ENCODE assay signal across 26 cellular contexts in genomic region chr7:111839261-111839660, GRCh38.
A peak's percentile ranks its signal among the peaks of the same experiment; 100 is the strongest.
DNase-seq lines count a peak whose midpoint lies in the region; ATAC-seq, FAIRE-seq and TF ChIP-seq lines count a peak whose summit lies in the region.
"Had no signal": no experiment of that assay in that cellular context is flagged by ENCODE, and none has a peak within 500 bp of the region (broad histone marks: within the 10 kb centered on the region; RNA-seq: fewer than 3 reads in every experiment).

No MANE protein-coding gene starts in this region.

- H3K9me3 Mint-ChIP-seq in CD14-positive monocyte: peaks cover 0 to 9% (median 6%) of the 10 kb centered on the region in 7 donors

- no peak overlapping the region for H3K27ac ChIP-seq in A549
- no peak overlapping the region for H3K27ac ChIP-seq in HEK293 (ENCODE audit: extremely low read depth, low read depth, low read length)
- H3K27ac ChIP-seq in GM12878 (ENCODE audit: control insufficient read depth, insufficient read depth): no peak overlapping the region
- H3K27ac ChIP-seq: BLaER1 treated with 17β-estradiol and CSF1 and Interleukin-3, amounts not matched to agents 10 nM and 100 nM; C4-2B had no signal

- H3K36me3 Mint-ChIP-seq in CD14-positive monocyte: no peaks in the 10 kb centered on the region
- H3K36me3 Mint-ChIP-seq: CD4-positive, alpha-beta memory T cell; CD4-positive, CD25-positive, alpha-beta regulatory T cell; CD8-positive, alpha-beta memory T cell had no signal

- no peak for TF ChIP-seq RAD21 in A549 (conservative IDR thresholded peaks at IDR 0.05 in 1 of 2, IDR thresholded peaks at IDR 0.05 in 1 of 2)
- TF ChIP-seq RAD21 in GM12878 (IDR thresholded peaks at IDR 0.05; ENCODE audit: insufficient read depth, low read depth, low read length): no peak

- DNase-seq in A549 (ENCODE audit: low read depth in 1 of 2, low spot score in 1 of 2): no peak
- DNase-seq in GM12878 (ENCODE audit: low read depth, low spot score): no peak
- no peak for DNase-seq in islet precursor cell
- no peak for DNase-seq in CD14-positive monocyte (ENCODE audit: low spot score)
- DNase-seq in ureter (ENCODE audit: low spot score): no peak
- DNase-seq: 8988T; AML-193; CD4-positive, alpha-beta memory T cell; CD4-positive, CD25-positive, alpha-beta regulatory T cell; CD8-positive, alpha-beta memory T cell; COR-L47; DMS 273 treated with DMSO at 0.1 percent for 48 hours; DMS153; DMS53; DMS79; DND-41; EL; GDM1 had no signal

- TF ChIP-seq POLR2A in A549 (IDR thresholded peaks at IDR 0.05; ENCODE audit: low read length): no peak
- TF ChIP-seq POLR2A in GM12878 (IDR thresholded peaks at IDR 0.05; ENCODE audit: low read depth, low read length): no peak

- H3K4me1 ChIP-seq in A549 (0 out of 3 replicates have a peak, but pooled peaks cover 3% of the 10 kb centered on the region), HEK293 (ENCODE audit: control insufficient read depth, insufficient read depth, low read length) (no peaks in the 10 kb centered on the region), GM12878 (ENCODE audit: control insufficient read depth, insufficient read depth, low read length) (no peaks in the 10 kb centered on the region)

- in situ Hi-C loops in GM12878 (cut with MboI): no loop called here

- H3K27me3 Mint-ChIP-seq in CD14-positive monocyte (ENCODE audit: low read depth in 3 of 3): peaks cover 8 to 13% (median 8%) of the 10 kb centered on the region in 3 donors
- H3K27me3 Mint-ChIP-seq: B cell; CD4-positive, alpha-beta memory T cell; CD4-positive, CD25-positive, alpha-beta regulatory T cell; CD8-positive, alpha-beta memory T cell had no signal

- no peak overlapping the region for H3K4me3 Mint-ChIP-seq in CD14-positive monocyte
- H3K4me3 Mint-ChIP-seq: B cell; CD4-positive, alpha-beta memory T cell; CD4-positive, CD25-positive, alpha-beta regulatory T cell; CD8-positive, alpha-beta memory T cell had no signal

- intact Hi-C loops in GM12878 (cut with micrococcal nuclease; ENCODE audit: unreplicated experiment): no loop called here
- intact Hi-C loops in CD14-positive monocyte (cut with micrococcal nuclease): no loop called here

- no peaks in the 10 kb centered on the region for H3K79me2 ChIP-seq in GM12878 (ENCODE audit: control insufficient read depth, insufficient read depth, low read length)

- RAD21 ChIA-PET in GM12878 (lab: Charles Lee; ENCODE audit: unreplicated experiment): no interaction called here

- no peak overlapping the region for H3K27ac Mint-ChIP-seq in CD14-positive monocyte
- H3K27ac Mint-ChIP-seq: B cell; CD4-positive, alpha-beta memory T cell; CD4-positive, CD25-positive, alpha-beta regulatory T cell; CD8-positive, alpha-beta memory T cell had no signal

- H2AFZ ChIP-seq in GM12878 (ENCODE audit: control insufficient read depth, low read depth, low read length): no peak overlapping the region

- FAIRE-seq in A549 (lab: Jason Lieb, UNC) (no peak), GM12878 (lab: Jason Lieb, UNC) (peak; percentile 41), islet of Langerhans (lab: Jason Lieb, UNC) (peak; percentile 9)
- FAIRE-seq: GM12891, GM19239 had no signal

- TF ChIP-seq EP300 in A549 (IDR thresholded peaks at IDR 0.05) (no peak), GM12878 (IDR thresholded peaks at IDR 0.05; ENCODE audit: borderline replicate concordance in 1 of 2, control insufficient read depth in 1 of 2, low read depth in 2 of 2, low read length in 2 of 2) (no peak)

- SMC1A ChIA-PET in GM12878 (lab: Charles Lee; ENCODE audit: uncharacterized antibody, unreplicated experiment): interaction anchor here (1.0 kb wide), 1 partner anchor 9 kb away, joined by 3 read pairs; no protein-coding TSS in a partner anchor

- H3K9ac ChIP-seq in GM12878 (ENCODE audit: control insufficient read depth, insufficient read depth, low read length): no peak overlapping the region
- H3K9ac ChIP-seq: BLaER1 treated with 17β-estradiol and CSF1 and Interleukin-3, amounts not matched to agents 10 nM and 100 nM had no signal

- CTCF ChIA-PET in A549 (lab: Yijun Ruan, JAX): no interaction called here
- CTCF ChIA-PET in HEK293 (lab: Yijun Ruan, JAX): interaction anchor here (1.0 to 1.2 kb wide), 2 partner anchors 15 to 114 kb away, joined by 3 to 6 read pairs; no protein-coding TSS in a partner anchor
- CTCF ChIA-PET in GM12878 (lab: Yijun Ruan, JAX): no interaction called here

- POLR2A ChIA-PET in A549 (lab: Yijun Ruan, JAX) (no interaction called here), HEK293 (lab: Yijun Ruan, JAX) (no interaction called here), GM12878 (lab: Charles Lee) (no interaction called here)

- H3K36me3 ChIP-seq in HEK293 (ENCODE audit: control insufficient read depth in 2 of 2, insufficient read depth in 1 of 2, low read length in 2 of 2) (no peaks in the 10 kb centered on the region), GM12878 (ENCODE audit: control insufficient read depth in 2 of 2, insufficient read depth in 2 of 2, low read length in 1 of 2) (no peaks in the 10 kb centered on the region)

- no peaks in the 10 kb centered on the region for H4K20me1 ChIP-seq in GM12878 (ENCODE audit: control insufficient read depth, insufficient read depth)

- peaks cover 13% of the 10 kb centered on the region for H3K4me1 Mint-ChIP-seq in CD14-positive monocyte
- H3K4me1 Mint-ChIP-seq: B cell; CD4-positive, CD25-positive, alpha-beta regulatory T cell had no signal

- H3K9me3 ChIP-seq in A549: 0 out of 3 replicates have a peak, but pooled peaks cover 5% of the 10 kb centered on the region
- H3K9me3 ChIP-seq in HEK293 (ENCODE audit: control insufficient read depth, insufficient read depth, low read depth, low read length): no peaks in the 10 kb centered on the region; the same call in 1 of the 2 replicates
- no peaks in the 10 kb centered on the region for H3K9me3 ChIP-seq in GM12878 (replicated peaks; ENCODE audit: control insufficient read depth, insufficient read depth, low read length)

- no peaks in the 10 kb centered on the region for H3K27me3 ChIP-seq in GM12878 (replicated peaks in 1 of 2; ENCODE audit: control insufficient read depth in 2 of 2, insufficient read depth in 2 of 2, low read length in 1 of 2)
- H3K27me3 ChIP-seq: BLaER1 treated with 17β-estradiol and CSF1 and Interleukin-3, amounts not matched to agents 10 nM and 100 nM had no signal

- no peak overlapping the region for H3K4me3 ChIP-seq in A549
- H3K4me3 ChIP-seq in HEK293 (ENCODE audit: low read depth, low read length): no peak overlapping the region
- no peak overlapping the region for H3K4me3 ChIP-seq in GM12878
- H3K4me3 ChIP-seq: BLaER1 treated with 17β-estradiol and CSF1 and Interleukin-3, amounts not matched to agents 10 nM and 100 nM had no signal

- H3K4me2 ChIP-seq in A549 (no peak overlapping the region), GM12878 (ENCODE audit: control insufficient read depth, insufficient read depth) (no peak overlapping the region)
- H3K4me2 ChIP-seq: BLaER1 treated with 17β-estradiol and CSF1 and Interleukin-3, amounts not matched to agents 10 nM and 100 nM had no signal

- no TSS peak for BruUV-seq in GM12878 (replicated peaks; lab: Mats Ljungman, UMichigan)

- ATAC-seq in A549: no peak
- ATAC-seq in GM12878: no peak
- no peak for ATAC-seq in HG03342 (IDR thresholded peaks at IDR 0.05; ENCODE audit: unreplicated experiment)

- TF ChIP-seq CTCF in A549 (IDR thresholded peaks at IDR 0.05) (no peak), HEK293 (tag by site-specific recombination; IDR thresholded peaks at IDR 0.05) (no peak), GM12878 (IDR thresholded peaks at IDR 0.05 in 2 of 3, conservative IDR thresholded peaks at IDR 0.05 in 1 of 3; ENCODE audit: control insufficient read depth in 2 of 3, extremely low read depth in 1 of 3, insufficient read depth in 1 of 3, low read depth in 3 of 3, low read length in 3 of 3) (no peak), CD14-positive monocyte (IDR thresholded peaks at IDR 0.05) (no peak)

TF ChIP-seq in A549, 52 proteins besides CTCF, POLR2A, EP300 and RAD21:
- TF ChIP-seq FOXS1 (CRISPR knock-in tag; IDR thresholded peaks at IDR 0.05) (no peak), MAFK (IDR thresholded peaks at IDR 0.05; ENCODE audit: partially characterized antibody) (peak; percentile 34)
TF ChIP-seq in A549: peak in this region for 1.

TF ChIP-seq in HEK293, 187 proteins besides CTCF, POLR2A, EP300 and RAD21:
- TF ChIP-seq ZNF785 (tag by site-specific recombination; IDR thresholded peaks at IDR 0.05): no peak
- TF ChIP-seq SCRT2 (tag by site-specific recombination; IDR thresholded peaks at IDR 0.05): 0 out of 2 replicates have a peak, but pooled peaks have one; percentile 10

TF ChIP-seq in GM12878, 131 proteins besides CTCF, POLR2A, EP300 and RAD21 (continues in another document):
- TF ChIP-seq NR2C2 (IDR thresholded peaks at IDR 0.05; ENCODE audit: borderline replicate concordance, control insufficient read depth, insufficient read length, low read depth): no peak
- TF ChIP-seq, protein P1, sequence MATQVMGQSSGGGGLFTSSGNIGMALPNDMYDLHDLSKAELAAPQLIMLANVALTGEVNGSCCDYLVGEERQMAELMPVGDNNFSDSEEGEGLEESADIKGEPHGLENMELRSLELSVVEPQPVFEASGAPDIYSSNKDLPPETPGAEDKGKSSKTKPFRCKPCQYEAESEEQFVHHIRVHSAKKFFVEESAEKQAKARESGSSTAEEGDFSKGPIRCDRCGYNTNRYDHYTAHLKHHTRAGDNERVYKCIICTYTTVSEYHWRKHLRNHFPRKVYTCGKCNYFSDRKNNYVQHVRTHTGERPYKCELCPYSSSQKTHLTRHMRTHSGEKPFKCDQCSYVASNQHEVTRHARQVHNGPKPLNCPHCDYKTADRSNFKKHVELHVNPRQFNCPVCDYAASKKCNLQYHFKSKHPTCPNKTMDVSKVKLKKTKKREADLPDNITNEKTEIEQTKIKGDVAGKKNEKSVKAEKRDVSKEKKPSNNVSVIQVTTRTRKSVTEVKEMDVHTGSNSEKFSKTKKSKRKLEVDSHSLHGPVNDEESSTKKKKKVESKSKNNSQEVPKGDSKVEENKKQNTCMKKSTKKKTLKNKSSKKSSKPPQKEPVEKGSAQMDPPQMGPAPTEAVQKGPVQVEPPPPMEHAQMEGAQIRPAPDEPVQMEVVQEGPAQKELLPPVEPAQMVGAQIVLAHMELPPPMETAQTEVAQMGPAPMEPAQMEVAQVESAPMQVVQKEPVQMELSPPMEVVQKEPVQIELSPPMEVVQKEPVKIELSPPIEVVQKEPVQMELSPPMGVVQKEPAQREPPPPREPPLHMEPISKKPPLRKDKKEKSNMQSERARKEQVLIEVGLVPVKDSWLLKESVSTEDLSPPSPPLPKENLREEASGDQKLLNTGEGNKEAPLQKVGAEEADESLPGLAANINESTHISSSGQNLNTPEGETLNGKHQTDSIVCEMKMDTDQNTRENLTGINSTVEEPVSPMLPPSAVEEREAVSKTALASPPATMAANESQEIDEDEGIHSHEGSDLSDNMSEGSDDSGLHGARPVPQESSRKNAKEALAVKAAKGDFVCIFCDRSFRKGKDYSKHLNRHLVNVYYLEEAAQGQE (IDR thresholded peaks at IDR 0.05; ENCODE audit: low read depth, low read length): no peak
- no peak for TF ChIP-seq CBX5 (IDR thresholded peaks at IDR 0.05; ENCODE audit: low read depth)
- TF ChIP-seq PAX8 (IDR thresholded peaks at IDR 0.05): no peak
